31 cellular contexts compared by ENCODE assay signal in genomic region chrX:141443922-141444321, GRCh38.
"Had no signal": no experiment of that assay in that cellular context is flagged by ENCODE, and none has a peak within 500 bp of the region (broad histone marks: within the 10 kb centered on the region; RNA-seq: fewer than 3 reads in every experiment).

No MANE protein-coding gene starts in this region.

- H3K27ac ChIP-seq: ascending aorta, cardiac muscle cell, VCaP had no signal

- DNase-seq: activated B cell treated with CpG ODN at 0.5 μM for 24 hours; activated CD4-positive, alpha-beta memory T cell treated with anti-CD3 and anti-CD28 coated beads, Interleukin-2, amount 10 ng/mL, durations not matched to agents 7 days and 5 days; activated CD4-positive, alpha-beta T cell treated with anti-CD3 and anti-CD28 coated beads for 1 hour; activated CD4-positive, alpha-beta T cell treated with anti-CD3 and anti-CD28 coated beads for 36 hours; activated CD4-positive, alpha-beta T cell treated with anti-CD3 and anti-CD28 coated beads for 48 hours; activated CD4-positive, alpha-beta T cell treated with anti-CD3 and anti-CD28 coated beads, Interleukin-2, amount 10 ng/mL, durations not matched to agents 7 days and 5 days; activated CD4-positive, alpha-beta T cell treated with anti-CD3 and anti-CD28 coated beads, Interleukin-2, amount 50 U/mL, for 48 hours; activated CD8-positive, alpha-beta memory T cell treated with anti-CD3 and anti-CD28 coated beads for 24 hours; activated CD8-positive, alpha-beta memory T cell treated with anti-CD3 and anti-CD28 coated beads, Interleukin-2, amount 10 ng/mL, durations not matched to agents 7 days and 5 days; activated CD8-positive, alpha-beta memory T cell treated with anti-CD3 and anti-CD28 coated beads, Interleukin-2, amount 50 U/mL, for 48 hours; activated CD8-positive, alpha-beta T cell treated with anti-CD3 and anti-CD28 coated beads, Interleukin-2, amount 10 ng/mL, durations not matched to agents 7 days and 5 days; activated effector memory CD4-positive, alpha-beta T cell treated with Interleukin-2 at 50 U/mL for 16 hours; activated gamma-delta T cell; activated naive CD4-positive, alpha-beta T cell treated with anti-CD3 and anti-CD28 coated beads, Interleukin-2, amount 10 ng/mL, durations not matched to agents 7 days and 5 days; activated naive CD4-positive, alpha-beta T cell treated with Interleukin-2 at 50 U/mL for 16 hours; activated naive CD8-positive, alpha-beta T cell treated with anti-CD3 and anti-CD28 coated beads, Interleukin-2, amount 10 ng/mL, durations not matched to agents 7 days and 5 days; activated naive CD8-positive, alpha-beta T cell treated with anti-CD3 and anti-CD28 coated beads, Interleukin-2, amount 50 U/mL, for 24 hours; activated T-cell treated with anti-CD3 and anti-CD28 coated beads, Interleukin-2, amount 50 U/mL, for 24 hours; activated T-cell treated with anti-CD3 and anti-CD28 coated beads, Interleukin-2, amount 50 U/mL, for 48 hours; amygdala; anterior cingulate cortex; caudate nucleus; cerebellar nuclear complex; T-helper 1 cell; T-helper 2 cell; T-helper 9 cell had no signal

- H3K36me3 ChIP-seq: ascending aorta, cardiac muscle cell had no signal

- H3K4me3 ChIP-seq: ascending aorta, cardiac muscle cell had no signal

- FAIRE-seq: bronchial epithelial cell, TTC549 had no signal
